1 cellular context compared by ENCODE assay signal in genomic region chr2:223740679-223741078, GRCh38.
TF ChIP-seq lines count a peak whose summit lies in the region.

No MANE protein-coding gene starts in this region.

TF ChIP-seq in H1, 55 proteins besides CTCF, POLR2A, EP300 and RAD21 (continued from another document):
- TF ChIP-seq HDAC6 (IDR thresholded peaks at IDR 0.05; ENCODE audit: low read depth, low read length) (no peak), SIN3A (conservative IDR thresholded peaks at IDR 0.05 in 1 of 2, IDR thresholded peaks at IDR 0.05 in 1 of 2; ENCODE audit: low read depth in 1 of 2, low read length in 2 of 2) (no peak), BCL11A (IDR thresholded peaks at IDR 0.05; ENCODE audit: low read depth in 2 of 2, low read length in 2 of 2) (no peak), HDAC2 (IDR thresholded peaks at IDR 0.05; ENCODE audit: borderline replicate concordance in 1 of 2, low read depth in 2 of 2, low read length in 2 of 2) (no peak), BACH1 (IDR thresholded peaks at IDR 0.05; ENCODE audit: low read length) (no peak), SIRT6 (IDR thresholded peaks at IDR 0.05; ENCODE audit: low read length) (no peak), EGR1 (IDR thresholded peaks at IDR 0.05; ENCODE audit: borderline replicate concordance, low read depth, low read length) (no peak), SUZ12 (IDR thresholded peaks at IDR 0.05; ENCODE audit: low read length) (no peak), SP2 (IDR thresholded peaks at IDR 0.05; ENCODE audit: low read length) (no peak), FOSL1 (IDR thresholded peaks at IDR 0.05; ENCODE audit: insufficient read depth, low read depth, low read length) (no peak), KDM5A (IDR thresholded peaks at IDR 0.05; ENCODE audit: low read length) (no peak), ATF2 (IDR thresholded peaks at IDR 0.05; ENCODE audit: low read length) (no peak), ATF3 (IDR thresholded peaks at IDR 0.05; ENCODE audit: insufficient read depth, low read depth, low read length) (no peak), RFX5 (IDR thresholded peaks at IDR 0.05; ENCODE audit: borderline replicate concordance, low read depth, low read length) (no peak), SP1 (IDR thresholded peaks at IDR 0.05; ENCODE audit: low read depth, low read length) (no peak), CBX5 (IDR thresholded peaks at IDR 0.05; ENCODE audit: low read depth, low read length) (no peak), PHF8 (conservative IDR thresholded peaks at IDR 0.05; ENCODE audit: low read depth, low read length) (no peak), POU5F1 (IDR thresholded peaks at IDR 0.05; ENCODE audit: low read depth, low read length) (no peak), ASH2L (IDR thresholded peaks at IDR 0.05; ENCODE audit: low read length) (no peak)
